Comparison of ENCODE assay signal across 19 cellular contexts in genomic region chr4:120902925-120903324, GRCh38.
"Had no signal": no experiment of that assay in that cellular context is flagged by ENCODE, and none has a peak within 500 bp of the region (broad histone marks: within the 10 kb centered on the region; RNA-seq: fewer than 3 reads in every experiment).

No MANE protein-coding gene starts in this region.

- H3K27me3 Mint-ChIP-seq: central memory CD8-positive, alpha-beta T cell had no signal

- H3K27ac Mint-ChIP-seq: nephron had no signal

- H3K4me3 Mint-ChIP-seq: central memory CD8-positive, alpha-beta T cell; nephron had no signal

- DNase-seq: activated naive CD4-positive, alpha-beta T cell treated with anti-CD3 and anti-CD28 coated beads, Interleukin-2, amount 50 U/mL, for 16 hours; amygdala; brain microvascular endothelial cell; effector CD8-positive, alpha-beta T cell; esophagus squamous epithelium; foreskin keratinocyte; head of caudate nucleus; kidney glomerular epithelial cell; mesenchymal stem cell; nucleus accumbens; posterior cingulate gyrus; retina; SHP77 treated with DMSO at 0.1 percent for 48 hours; stimulated activated CD4-positive, alpha-beta T cell treated with anti-CD3 and anti-CD28 coated beads, Interleukin-4, amount 100 ng/mL, for 4 hours; stimulated activated CD8-positive, alpha-beta memory T cell treated with anti-CD3 and anti-CD28 coated beads, Interleukin-4, amount 100 ng/mL, for 48 hours; T1000 had no signal

- H3K9me3 Mint-ChIP-seq: central memory CD8-positive, alpha-beta T cell; nephron had no signal

- H3K4me1 Mint-ChIP-seq: central memory CD8-positive, alpha-beta T cell; nephron had no signal

- ATAC-seq: foreskin keratinocyte, SK-N-SH treated with all-trans-retinoic acid at 6 μM for 48 hours had no signal
